ENCODE assay signal across 33 cellular contexts in the genomic region with DNA sequence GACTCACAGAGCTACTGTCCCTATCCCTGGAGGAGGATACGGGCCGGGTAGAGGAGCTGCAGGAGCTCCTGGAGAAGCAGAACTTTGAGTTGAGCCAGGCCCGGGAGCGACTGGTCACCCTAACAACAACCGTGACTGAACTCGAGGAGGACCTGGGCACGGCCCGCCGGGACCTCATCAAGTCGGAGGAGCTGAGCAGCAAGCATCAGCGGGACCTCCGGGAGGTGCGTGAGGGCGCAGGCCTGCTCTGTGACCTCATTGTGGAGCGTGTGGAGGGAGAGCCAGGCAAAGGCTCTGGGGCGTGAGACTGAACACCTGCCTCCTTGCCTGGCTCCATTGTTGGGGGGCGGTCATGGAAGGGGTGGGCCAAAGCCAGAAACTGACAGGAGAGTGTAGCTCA. TPM values are rescaled to one million over a fixed set of nuclear protein-coding genes. Genes with fewer than 3 reads are reported as not detected.
"Had no signal": no experiment of that assay in that cellular context is flagged by ENCODE, and none has a peak within 500 bp of the region (broad histone marks: within the 10 kb centered on the region; RNA-seq: fewer than 3 reads in every experiment).

No MANE protein-coding gene starts in this region.

- H3K36me3 ChIP-seq: colonic mucosa, esophagus squamous epithelium, lower lobe of right lung had no signal

- H3K27me3 ChIP-seq: colonic mucosa, gastrocnemius medialis, heart right ventricle had no signal

- H3K4me3 ChIP-seq: colonic mucosa, esophagus squamous epithelium, gastrocnemius medialis, heart right ventricle, left ventricle myocardium inferior, lower lobe of right lung had no signal

- FAIRE-seq: endometrium, islet of Langerhans, keratinocyte had no signal

- H3K9me3 ChIP-seq: colonic mucosa, esophagus squamous epithelium, gastrocnemius medialis, heart right ventricle, left ventricle myocardium inferior, lower lobe of right lung had no signal

- H3K27ac Mint-ChIP-seq: dendritic cell treated with granulocyte-macrophage colony-stimulating factor and Interleukin-4, amounts not matched to agents 40 ng/mL and 50 ng/mL, for 4 days; effector memory CD8-positive, alpha-beta T cell; endodermal cell; mesothelial cell of epicardium had no signal

- H3K4me1 ChIP-seq: colonic mucosa, lower lobe of right lung had no signal

- H3K9me3 Mint-ChIP-seq: dendritic cell treated with granulocyte-macrophage colony-stimulating factor and Interleukin-4, amounts not matched to agents 40 ng/mL and 50 ng/mL, for 4 days; effector memory CD8-positive, alpha-beta T cell; endodermal cell; mesothelial cell of epicardium had no signal

- H3K27ac ChIP-seq: colonic mucosa, epithelial cell of prostate, esophagus squamous epithelium, gastrocnemius medialis, heart right ventricle, left ventricle myocardium inferior, lower lobe of right lung had no signal

- H3K4me3 Mint-ChIP-seq: dendritic cell treated with granulocyte-macrophage colony-stimulating factor and Interleukin-4, amounts not matched to agents 40 ng/mL and 50 ng/mL, for 4 days; effector memory CD8-positive, alpha-beta T cell; endodermal cell; mesothelial cell of epicardium had no signal

- ATAC-seq: effector memory CD8-positive, alpha-beta T cell; esophagus mucosa; gastrocnemius medialis; heart right ventricle; left colon; left lobe of liver; lower lobe of right lung had no signal

- DNase-seq: colonic mucosa; cortex of kidney; effector CD8-positive, alpha-beta T cell; effector memory CD8-positive, alpha-beta T cell; endodermal cell; erythroblast; esophagus squamous epithelium; foreskin fibroblast; foreskin melanocyte; glutamatergic neuron; heart right ventricle; hippocampal formation; kidney glomerular epithelial cell; left colon; left ventricle myocardium inferior; lower lobe of right lung; mesenchymal stem cell had no signal

RNA-seq across cellular contexts. Expression of gene MYOG, which starts 40.5 kb away (rescaled TPM):
- total RNA-seq: colonic mucosa, dermis microvascular lymphatic vessel endothelial cell, endodermal cell, esophagus mucosa, esophagus squamous epithelium, glomerular endothelial cell, heart right ventricle, left colon, left lobe of liver, left ventricle myocardium inferior, lower leg skin, lower lobe of right lung, lung microvascular endothelial cell, mesenteric fat pad, mesothelial cell of epicardium, mononuclear cell, mucosa of gallbladder had no signal
- polyA plus RNA-seq: keratinocyte had no signal
